20 cellular contexts compared by ENCODE assay signal in the genomic region with DNA sequence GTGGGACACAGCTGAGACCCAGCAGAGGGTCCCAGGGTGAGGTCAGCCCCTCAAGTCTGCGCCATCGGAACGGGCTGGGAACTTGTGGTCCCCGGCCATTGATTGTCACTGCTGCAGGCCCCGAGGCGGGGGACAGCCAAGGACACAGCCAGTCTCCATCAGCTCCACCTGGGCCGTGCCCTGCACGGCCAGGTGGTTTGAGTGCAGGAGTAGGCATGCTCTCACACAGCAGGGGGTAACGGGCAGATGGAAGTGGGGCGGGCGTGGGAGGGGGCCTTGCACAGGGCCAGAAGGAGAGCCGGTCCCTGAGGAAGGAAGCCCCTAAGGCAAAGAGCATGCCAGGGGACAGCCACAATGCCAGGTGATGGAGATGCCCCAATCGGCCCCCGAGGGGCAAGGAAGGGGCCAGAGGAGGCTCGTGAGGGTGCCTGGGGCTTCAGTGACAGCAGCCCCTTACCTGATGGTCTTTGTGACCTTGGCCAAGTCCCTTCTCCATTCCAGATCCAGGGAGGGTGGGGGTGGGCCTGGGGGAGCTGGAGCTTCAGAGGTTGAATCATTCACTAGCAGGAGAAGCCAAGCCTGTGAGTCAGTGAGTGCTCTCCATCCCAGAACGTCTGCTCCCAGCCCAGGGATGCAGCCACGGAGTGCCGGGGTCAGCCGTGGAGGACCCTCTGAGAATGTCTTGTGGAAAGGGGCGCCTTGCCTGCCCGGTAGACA. TPM values are rescaled to one million over a fixed set of nuclear protein-coding genes. Genes with fewer than 3 reads are reported as not detected.
DNase-seq lines count a peak whose midpoint lies in the region; ATAC-seq and TF ChIP-seq lines count a peak whose summit lies in the region.
"Had no signal": no experiment of that assay in that cellular context is flagged by ENCODE, and none has a peak within 500 bp of the region (broad histone marks: within the 10 kb centered on the region; RNA-seq: fewer than 3 reads in every experiment).

No MANE protein-coding gene starts in this region.

- in situ Hi-C loops in Panc1 (cut with HindIII; ENCODE audit: low pct_unique_long_range_greater_than_20kb, low sequenced_read_pairs): no loop called here

- no peak overlapping the region for H3K4me3 ChIP-seq in Panc1 (ENCODE audit: low read depth in 2 of 2, low read length in 2 of 2)
- no peak overlapping the region for H3K4me3 ChIP-seq in fibroblast of lung (replicated peaks in 1 of 4; ENCODE audit: control extremely low read depth in 1 of 4, insufficient read depth in 1 of 4, low read depth in 3 of 4, low read length in 4 of 4)
- H3K4me3 ChIP-seq in skeletal muscle satellite cell (ENCODE audit: low read length): no peak overlapping the region
- H3K4me3 ChIP-seq: heart right ventricle, PC-9, tibial nerve had no signal

- H3K4me1 ChIP-seq in Panc1 (ENCODE audit: control insufficient read depth, insufficient read depth, low read length): peaks cover 12% of the 10 kb centered on the region
- no peaks in the 10 kb centered on the region for H3K4me1 ChIP-seq in fibroblast of lung (ENCODE audit: control insufficient read depth, extremely low read depth, insufficient read depth, low read length)
- H3K4me1 ChIP-seq in skeletal muscle satellite cell (ENCODE audit: control insufficient read depth, insufficient read depth, low read length): peaks cover 12% of the 10 kb centered on the region
- H3K4me1 ChIP-seq: heart right ventricle had no signal

- CTCF ChIA-PET in Panc1 (lab: Charles Lee): interaction anchor here (0.7 kb wide), 1 partner anchor 149 kb away, joined by 10 read pairs; no protein-coding TSS in a partner anchor
- CTCF ChIA-PET in HEK293T (lab: Yijun Ruan, JAX): no interaction called here

- POLR2A ChIA-PET in Panc1 (lab: Charles Lee) (no interaction called here), HEK293T (lab: Yijun Ruan, JAX) (no interaction called here)

- H3K27ac ChIP-seq in Panc1 (ENCODE audit: low read length) (no peak overlapping the region), fibroblast of lung (ENCODE audit: insufficient read depth, low read length) (no peak overlapping the region)
- H3K27ac ChIP-seq: C4-2B, heart right ventricle, PC-9, tibial nerve had no signal

- no TSS peak for BruUV-seq in Panc1 (replicated peaks; lab: Mats Ljungman, UMichigan)

- H3K9ac ChIP-seq in fibroblast of lung (ENCODE audit: insufficient read depth, low read length): no peak overlapping the region
- no peak overlapping the region for H3K9ac ChIP-seq in skeletal muscle satellite cell (ENCODE audit: low read depth, low read length)

- ATAC-seq in Panc1 (peak; percentile 73), HG03175 (IDR thresholded peaks at IDR 0.05; ENCODE audit: unreplicated experiment) (no peak)
- ATAC-seq: heart right ventricle; stimulated activated memory B cell treated with anti-CD40 and anti-IgM and Interleukin-4, amounts not matched to agents 10 μg/mL and 1 μg/mL and 100 μg/mL, for 72 hours had no signal

- H2AFZ ChIP-seq in fibroblast of lung (ENCODE audit: low read length): no peak overlapping the region
- H2AFZ ChIP-seq: PC-9 had no signal

- H3K36me3 ChIP-seq in Panc1 (ENCODE audit: control insufficient read depth, insufficient read depth, low read length) (no peaks in the 10 kb centered on the region), fibroblast of lung (ENCODE audit: control insufficient read depth, insufficient read depth, low read length) (no peaks in the 10 kb centered on the region), skeletal muscle satellite cell (ENCODE audit: insufficient read depth, low read length) (no peaks in the 10 kb centered on the region)
- H3K36me3 ChIP-seq: heart right ventricle, tibial nerve had no signal

- TF ChIP-seq CTCF in Panc1 (IDR thresholded peaks at IDR 0.05): no peak
- TF ChIP-seq CTCF in fibroblast of lung (conservative IDR thresholded peaks at IDR 0.05 in 1 of 2, IDR thresholded peaks at IDR 0.05 in 1 of 2; ENCODE audit: low read depth in 1 of 2, low read length in 2 of 2): no peak

- H3K27me3 ChIP-seq in Panc1 (ENCODE audit: control insufficient read depth, insufficient read depth, low read length) (no peaks in the 10 kb centered on the region; the same call in 1 of the 2 replicates), fibroblast of lung (ENCODE audit: control insufficient read depth, insufficient read depth, low read length) (peaks cover 7% of the 10 kb centered on the region), skeletal muscle satellite cell (ENCODE audit: control insufficient read depth, insufficient read depth, low read length) (peaks cover 3% of the 10 kb centered on the region)

- H4K20me1 ChIP-seq in fibroblast of lung (ENCODE audit: control insufficient read depth, extremely low read depth, insufficient read depth, low read length): no peaks in the 10 kb centered on the region

- DNase-seq in GM03348 (ENCODE audit: low spot score): peak; percentile 74
- DNase-seq in Panc1 (ENCODE audit: low read depth, low spot score): no peak
- peak; percentile 6 to 64 for DNase-seq in fibroblast of lung (ENCODE audit: low read depth in 2 of 2)
- DNase-seq in HEK293T (ENCODE audit: extremely low spot score): no peak
- no peak for DNase-seq in LoVo (ENCODE audit: low spot score)
- DNase-seq: activated CD4-positive, alpha-beta T cell treated with anti-CD3 and anti-CD28 coated beads, Interleukin-2, amount 10 ng/mL, durations not matched to agents 7 days and 5 days; activated naive CD4-positive, alpha-beta T cell treated with anti-CD3 and anti-CD28 coated beads for 36 hours; DMS79; heart right ventricle; mesendoderm; NCI-H2029 treated with DMSO at 0.1 percent for 48 hours; NCI-H526 treated with DMSO at 0.1 percent for 48 hours; PC-9 had no signal

- H3K4me2 ChIP-seq in fibroblast of lung (ENCODE audit: extremely low read depth, insufficient read depth, low read length) (peak overlapping the region; percentile 35), skeletal muscle satellite cell (ENCODE audit: low read length) (peak overlapping the region; percentile 52)
- H3K4me2 ChIP-seq: PC-9 had no signal

- H3K9me3 ChIP-seq in Panc1 (ENCODE audit: control insufficient read depth, insufficient read depth, low read depth, low read length): no peaks in the 10 kb centered on the region
- H3K9me3 ChIP-seq in fibroblast of lung (ENCODE audit: control insufficient read depth, insufficient read depth, low read depth, low read length): no peaks in the 10 kb centered on the region
- no peaks in the 10 kb centered on the region for H3K9me3 ChIP-seq in skeletal muscle satellite cell (replicated peaks; ENCODE audit: low read length)
- H3K9me3 ChIP-seq: heart right ventricle, tibial nerve had no signal

- intact Hi-C loops in Panc1 (cut with micrococcal nuclease; ENCODE audit: unreplicated experiment): no loop called here

- H3K79me2 ChIP-seq in fibroblast of lung (ENCODE audit: control insufficient read depth, insufficient read depth, low read length): no peaks in the 10 kb centered on the region

TF ChIP-seq in HEK293T, 16 proteins besides CTCF, POLR2A, EP300 and RAD21:
- no peak for TF ChIP-seq L3MBTL2 (conservative IDR thresholded peaks at IDR 0.05)
- no peak for TF ChIP-seq ELF4 (IDR thresholded peaks at IDR 0.05)
- no peak for TF ChIP-seq FOXA1 (IDR thresholded peaks at IDR 0.05)
- no peak for TF ChIP-seq SP1 (IDR thresholded peaks at IDR 0.05)
- no peak for TF ChIP-seq NFRKB (IDR thresholded peaks at IDR 0.05)
- TF ChIP-seq LEF1 (IDR thresholded peaks at IDR 0.05; ENCODE audit: borderline replicate concordance): no peak
- no peak for TF ChIP-seq FOXM1 (IDR thresholded peaks at IDR 0.05; ENCODE audit: borderline replicate concordance)
- TF ChIP-seq, protein P1, sequence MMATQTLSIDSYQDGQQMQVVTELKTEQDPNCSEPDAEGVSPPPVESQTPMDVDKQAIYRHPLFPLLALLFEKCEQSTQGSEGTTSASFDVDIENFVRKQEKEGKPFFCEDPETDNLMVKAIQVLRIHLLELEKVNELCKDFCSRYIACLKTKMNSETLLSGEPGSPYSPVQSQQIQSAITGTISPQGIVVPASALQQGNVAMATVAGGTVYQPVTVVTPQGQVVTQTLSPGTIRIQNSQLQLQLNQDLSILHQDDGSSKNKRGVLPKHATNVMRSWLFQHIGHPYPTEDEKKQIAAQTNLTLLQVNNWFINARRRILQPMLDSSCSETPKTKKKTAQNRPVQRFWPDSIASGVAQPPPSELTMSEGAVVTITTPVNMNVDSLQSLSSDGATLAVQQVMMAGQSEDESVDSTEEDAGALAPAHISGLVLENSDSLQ (IDR thresholded peaks at IDR 0.05): no peak
- TF ChIP-seq TARDBP (IDR thresholded peaks at IDR 0.05): no peak
- no peak for TF ChIP-seq HDGF (IDR thresholded peaks at IDR 0.05; ENCODE audit: borderline replicate concordance)
- no peak for TF ChIP-seq FOXK2 (IDR thresholded peaks at IDR 0.05)
- no peak for TF ChIP-seq ZNF384 (IDR thresholded peaks at IDR 0.05)
- no peak for TF ChIP-seq CTBP1 (IDR thresholded peaks at IDR 0.05; ENCODE audit: borderline replicate concordance)
- TF ChIP-seq SUZ12 (IDR thresholded peaks at IDR 0.05): no peak
- no peak for TF ChIP-seq ARNT (IDR thresholded peaks at IDR 0.05)
- no peak for TF ChIP-seq BHLHE40 (IDR thresholded peaks at IDR 0.05; ENCODE audit: borderline replicate concordance)

RNA-seq across cellular contexts. Expression of a gene that starts 2.3 kb away (rescaled TPM):
- total RNA-seq in Panc1 (2021; ENCODE audit: unreplicated experiment): 0.21 TPM
- 0.16 TPM for polyA plus RNA-seq in Panc1 (2012; ENCODE audit: insufficient read length)
- not detected in 2 replicates for total RNA-seq in fibroblast of lung
- polyA plus RNA-seq in fibroblast of lung: not detected in 2 replicates
- not detected in 2 replicates for polyA plus RNA-seq in fibroblast of lung (2012)
- not detected in 2 replicates for polyA minus RNA-seq in fibroblast of lung (ENCODE audit: low replicate concordance)
- total RNA-seq in skeletal muscle satellite cell (2012; rRNA removed): not detected in 2 replicates
- total RNA-seq: activated naive CD4-positive, alpha-beta T cell treated with anti-CD3 and anti-CD28 coated beads for 36 hours; dermis microvascular lymphatic vessel endothelial cell; heart right ventricle; PC-9; tibial nerve had no signal
- polyA plus RNA-seq: esophagus, heart right ventricle had no signal

RNA-seq across cellular contexts. Expression of a gene that starts 24.9 kb away (rescaled TPM):
- total RNA-seq in Panc1 (2021; ENCODE audit: unreplicated experiment): 2.9 TPM
- 6.7 TPM for polyA plus RNA-seq in Panc1 (2012; ENCODE audit: insufficient read length)
- 10.1 and 18.7 TPM in 2 replicates for total RNA-seq in fibroblast of lung
- polyA plus RNA-seq in fibroblast of lung: 21.4 and 61.7 TPM in 2 replicates
- 38.1 and 143 TPM in 2 replicates for polyA plus RNA-seq in fibroblast of lung (2012)
- 40.5 and 212 TPM in 2 replicates for polyA minus RNA-seq in fibroblast of lung (ENCODE audit: low replicate concordance)
- 11.9 and 24.2 TPM in 2 replicates for total RNA-seq in skeletal muscle satellite cell (2012; rRNA removed)
- total RNA-seq: activated CD4-positive, alpha-beta T cell treated with anti-CD3 and anti-CD28 coated beads, Interleukin-2, amount 10 ng/mL, durations not matched to agents 7 days and 5 days; activated naive CD4-positive, alpha-beta T cell treated with anti-CD3 and anti-CD28 coated beads for 36 hours had no signal

RNA-seq across cellular contexts. Expression of a gene that starts 49.4 kb away (rescaled TPM):
- total RNA-seq in Panc1 (2021; ENCODE audit: unreplicated experiment) (59.9 TPM), fibroblast of lung (7.3 and 10.5 TPM in 2 replicates)
- 72.2 TPM for polyA plus RNA-seq in Panc1 (2012; ENCODE audit: insufficient read length)
- 10.4 and 17.1 TPM in 2 replicates for polyA plus RNA-seq in fibroblast of lung
- polyA plus RNA-seq in fibroblast of lung (2012): 19.7 and 34.0 TPM in 2 replicates
- 17.3 and 27.3 TPM in 2 replicates for polyA minus RNA-seq in fibroblast of lung (ENCODE audit: low replicate concordance)
- total RNA-seq in skeletal muscle satellite cell (2012; rRNA removed): 18.8 and 22.9 TPM in 2 replicates

Comparison
In these comparisons a context has a peak if more than half of its experiments do, and no peak if none do; other contexts are left out.
1. DNase-seq: peak in GM03348 (single experiment) and fibroblast of lung (2 of 2); none in Panc1 (single experiment), HEK293T (single experiment) and LoVo (single experiment).